Comparison of ENCODE assay signal across 12 cellular contexts in genomic region chr18:3514312-3515216, GRCh38.
"Had no signal": no experiment of that assay in that cellular context is flagged by ENCODE, and none has a peak within 500 bp of the region (broad histone marks: within the 10 kb centered on the region; RNA-seq: fewer than 3 reads in every experiment).

No MANE protein-coding gene starts in this region.

- H3K27me3 ChIP-seq: foreskin keratinocyte, right atrium auricular region, upper lobe of left lung had no signal

- H3K36me3 ChIP-seq: esophagus squamous epithelium, lower lobe of right lung, right atrium auricular region, upper lobe of left lung had no signal

- ATAC-seq: foreskin keratinocyte; left cardiac atrium; lower lobe of right lung; naive thymus-derived CD8-positive, alpha-beta T cell had no signal

- H3K9me3 ChIP-seq: esophagus squamous epithelium, lower lobe of right lung, right atrium auricular region, upper lobe of left lung had no signal

- H3K4me1 ChIP-seq: lower lobe of right lung, right atrium auricular region had no signal

- H3K27ac ChIP-seq: esophagus squamous epithelium, foreskin keratinocyte, lower lobe of right lung, right atrium auricular region, upper lobe of left lung had no signal

- DNase-seq: activated CD4-positive, alpha-beta T cell treated with anti-CD3 and anti-CD28 coated beads, Interleukin-2, amount 50 U/mL, for 4 hours; activated naive CD4-positive, alpha-beta T cell treated with Interleukin-2 at 50 U/mL for 16 hours; esophagus squamous epithelium; foreskin keratinocyte; head of caudate nucleus; left cardiac atrium; lower lobe of right lung; naive thymus-derived CD8-positive, alpha-beta T cell; nucleus accumbens; small intestine had no signal

- H3K4me3 ChIP-seq: esophagus squamous epithelium, lower lobe of right lung, right atrium auricular region, upper lobe of left lung had no signal
